21 cellular contexts compared by ENCODE assay signal in the genomic region with DNA sequence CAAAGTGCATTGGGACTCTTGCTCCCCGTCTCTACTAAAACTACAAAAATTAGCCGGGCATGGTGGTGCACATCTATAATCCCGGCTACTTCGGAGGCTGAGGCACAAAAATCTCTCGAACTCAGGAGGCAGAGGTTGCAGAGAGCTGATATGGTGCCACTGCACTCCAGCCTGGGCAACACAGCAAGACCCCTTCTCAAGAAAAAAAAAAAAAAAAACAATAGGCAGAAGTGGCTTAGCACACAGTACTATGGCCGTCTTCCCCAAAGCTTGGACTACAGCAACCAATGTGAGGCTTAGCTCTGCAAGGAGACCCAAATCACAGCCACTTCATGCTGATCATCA.
DNase-seq lines count a peak whose midpoint lies in the region; ATAC-seq, FAIRE-seq and TF ChIP-seq lines count a peak whose summit lies in the region.
"Had no signal": no experiment of that assay in that cellular context is flagged by ENCODE, and none has a peak within 500 bp of the region (broad histone marks: within the 10 kb centered on the region; RNA-seq: fewer than 3 reads in every experiment).

No MANE protein-coding gene starts in this region.

- no peaks in the 10 kb centered on the region for H3K79me1 ChIP-seq in H1 (ENCODE audit: low read depth, low read length)

- TF ChIP-seq EP300 in H1 (IDR thresholded peaks at IDR 0.05; ENCODE audit: borderline replicate concordance in 1 of 2, low read depth in 2 of 2, low read length in 2 of 2), result no peak

- no peak overlapping the region for H3K4me3 Mint-ChIP-seq in natural killer cell
- H3K4me3 Mint-ChIP-seq: activated CD8-positive, alpha-beta T cell treated with anti-CD3 and anti-CD28 coated beads, Interleukin-2, amount 10 ng/mL, durations not matched to agents 7 days and 5 days; nephron progenitor cell; stimulated activated naive B cell treated with anti-CD40 and anti-IgM and Interleukin-4, amounts not matched to agents 10 μg/mL and 1 μg/mL and 100 μg/mL, for 72 hours had no signal

- intact Hi-C loops in prostate gland (cut with DNase I), result no loop called here
- intact Hi-C loops in natural killer cell (cut with micrococcal nuclease), result no loop called here

- H2AFZ ChIP-seq in H1 (ENCODE audit: low read length), result no peak overlapping the region

- no peak overlapping the region for H3K23ac ChIP-seq in H1 (ENCODE audit: insufficient read length)

- CTCF ChIA-PET in H1 (lab: Charles Lee; ENCODE audit: partially characterized antibody), result no interaction called here

- TF ChIP-seq CTCF in 22Rv1 (IDR thresholded peaks at IDR 0.05), result no peak
- no peak for TF ChIP-seq CTCF in H1 (IDR thresholded peaks at IDR 0.05; ENCODE audit: control extremely low read depth in 1 of 3, insufficient read depth in 1 of 3, low read depth in 1 of 3, low read length in 3 of 3)
- TF ChIP-seq CTCF in prostate gland (IDR thresholded peaks at IDR 0.05), result no peak
- TF ChIP-seq CTCF in natural killer cell (IDR thresholded peaks at IDR 0.05), result no peak
- TF ChIP-seq CTCF in omental fat pad (IDR thresholded peaks at IDR 0.05), result no peak

- H3K14ac ChIP-seq in H1 (ENCODE audit: insufficient read length), result no peak overlapping the region

- H3K4me3 ChIP-seq in HUES64 (ENCODE audit: low read length) (no peak overlapping the region), H1 (ENCODE audit: extremely low read depth in 1 of 4, insufficient read depth in 2 of 4, low read depth in 3 of 4, low read length in 4 of 4) (no peak overlapping the region), prostate gland (no peak overlapping the region)
- H3K4me3 ChIP-seq: BLaER1 treated with 17β-estradiol and CSF1 and Interleukin-3, amounts not matched to agents 10 nM and 100 nM; HAP-1 had no signal

- no peak overlapping the region for H4K8ac ChIP-seq in H1 (ENCODE audit: extremely low read depth, insufficient read depth, low read length)

- no peaks in the 10 kb centered on the region for H3K4me1 Mint-ChIP-seq in natural killer cell
- H3K4me1 Mint-ChIP-seq: nephron progenitor cell; stimulated activated naive B cell treated with anti-CD40 and anti-IgM and Interleukin-4, amounts not matched to agents 10 μg/mL and 1 μg/mL and 100 μg/mL, for 72 hours had no signal

- no peak overlapping the region for H2BK12ac ChIP-seq in H1 (ENCODE audit: low read depth, low read length)

- ATAC-seq in natural killer cell, result no peak
- ATAC-seq in omental fat pad (ENCODE audit: low FRiP score), result no peak
- ATAC-seq: activated CD8-positive, alpha-beta T cell treated with anti-CD3 and anti-CD28 coated beads, Interleukin-2, amount 10 ng/mL, durations not matched to agents 7 days and 5 days; stimulated activated naive B cell treated with anti-CD40 and anti-IgM and Interleukin-4, amounts not matched to agents 10 μg/mL and 1 μg/mL and 100 μg/mL, for 72 hours had no signal

- peaks cover 35% of the 10 kb centered on the region for H3K4me1 ChIP-seq in HUES64 (ENCODE audit: insufficient read depth, low read length)
- peaks cover 0 to 15% (median 7%) of the 10 kb centered on the region in 4 experiments; a peak in 5 of 7 replicates for H3K4me1 ChIP-seq in H1 (replicated peaks in 1 of 4; ENCODE audit: control insufficient read depth in 3 of 4, insufficient read depth in 4 of 4, low read length in 3 of 4)
- H3K4me1 ChIP-seq in prostate gland (replicated peaks), result no peaks in the 10 kb centered on the region
- H3K4me1 ChIP-seq: BLaER1 treated with 17β-estradiol and CSF1 and Interleukin-3, amounts not matched to agents 10 nM and 100 nM had no signal

- 93% methylated on average over 6 of the region's 6 CpGs for WGBS in HUES64
- 91% methylated on average over 6 of the region's 6 CpGs; no CpG with 5 or more reads in 1 of the 2 experiments for WGBS in H1 (ENCODE audit: extremely low coverage in 1 of 2, insufficient coverage in 1 of 2, insufficient read length in 1 of 2, insufficient replicate concordance in 2 of 2, low coverage in 1 of 2, low lambda C conversion rate in 2 of 2, missing lambda C conversion rate in 1 of 2), 2 experiments
- WGBS in prostate gland, result 68% methylated on average over 6 of the region's 6 CpGs

- H3K36me3 ChIP-seq in HUES64 (ENCODE audit: insufficient read depth, low read length) (no peaks in the 10 kb centered on the region), H1 (ENCODE audit: control insufficient read depth in 2 of 4, insufficient read depth in 4 of 4, low read length in 3 of 4) (no peaks in the 10 kb centered on the region), prostate gland (no peaks in the 10 kb centered on the region)
- H3K36me3 ChIP-seq: BLaER1 treated with 17β-estradiol and CSF1 and Interleukin-3, amounts not matched to agents 10 nM and 100 nM; HAP-1 had no signal

- H3K27me3 ChIP-seq in HUES64 (ENCODE audit: insufficient read depth, low read length) (no peaks in the 10 kb centered on the region), H1 (replicated peaks in 1 of 4; ENCODE audit: control insufficient read depth in 3 of 4, extremely low read depth in 1 of 4, insufficient read depth in 3 of 4, low read length in 3 of 4) (no peaks in the 10 kb centered on the region), prostate gland (replicated peaks; ENCODE audit: insufficient read depth) (no peaks in the 10 kb centered on the region)
- H3K27me3 ChIP-seq: BLaER1 treated with 17β-estradiol and CSF1 and Interleukin-3, amounts not matched to agents 10 nM and 100 nM had no signal

- no peak for TF ChIP-seq POLR2A in H1 (IDR thresholded peaks at IDR 0.05; ENCODE audit: control extremely low read depth in 1 of 2, low read depth in 2 of 2, low read length in 2 of 2)
- no peak for TF ChIP-seq POLR2A in prostate gland (IDR thresholded peaks at IDR 0.05)

- no peaks in the 10 kb centered on the region for H4K20me1 ChIP-seq in H1 (replicated peaks in 1 of 2; ENCODE audit: control insufficient read depth in 1 of 2, insufficient read depth in 2 of 2, low read length in 2 of 2)
- H4K20me1 ChIP-seq: BLaER1 treated with 17β-estradiol and CSF1 and Interleukin-3, amounts not matched to agents 10 nM and 100 nM had no signal

- H3K9me3 Mint-ChIP-seq in natural killer cell, result no peaks in the 10 kb centered on the region

- H2BK20ac ChIP-seq in H1 (ENCODE audit: low read length), result no peak overlapping the region

- TF ChIP-seq RAD21 in H1 (IDR thresholded peaks at IDR 0.05 in 1 of 2, conservative IDR thresholded peaks at IDR 0.05 in 1 of 2; ENCODE audit: low read depth in 2 of 2, low read length in 2 of 2), result no peak

- H3K27ac Mint-ChIP-seq in natural killer cell, result no peak overlapping the region
- H3K27ac Mint-ChIP-seq: activated CD8-positive, alpha-beta T cell treated with anti-CD3 and anti-CD28 coated beads, Interleukin-2, amount 10 ng/mL, durations not matched to agents 7 days and 5 days; nephron progenitor cell; stimulated activated naive B cell treated with anti-CD40 and anti-IgM and Interleukin-4, amounts not matched to agents 10 μg/mL and 1 μg/mL and 100 μg/mL, for 72 hours had no signal

- no peak overlapping the region for H3K4ac ChIP-seq in H1 (replicated peaks; ENCODE audit: insufficient read length, low read depth, low read length)

- FAIRE-seq in H1 (lab: Jason Lieb, UNC), result no peak
- no peak for FAIRE-seq in urothelium cell line (lab: Jason Lieb, UNC)
- no peak for FAIRE-seq in GM19239 (lab: Jason Lieb, UNC)
- FAIRE-seq: D721Med, endothelial cell of umbilical vein had no signal

- no peak overlapping the region for H4K5ac ChIP-seq in H1 (ENCODE audit: insufficient read length, low read depth, low read length)

- H3K23me2 ChIP-seq in H1 (ENCODE audit: low read depth, low read length), result no peaks in the 10 kb centered on the region

- no peak overlapping the region for H3K18ac ChIP-seq in H1 (ENCODE audit: extremely low read depth, low read length)

- POLR2A ChIA-PET in H1 (lab: Charles Lee; ENCODE audit: partially characterized antibody), result no interaction called here

- H3K79me2 ChIP-seq in H1 (ENCODE audit: control insufficient read depth in 1 of 2, insufficient read depth in 2 of 2, low read length in 2 of 2), result no peaks in the 10 kb centered on the region

- no peaks in the 10 kb centered on the region for H3K36me3 Mint-ChIP-seq in natural killer cell
- H3K36me3 Mint-ChIP-seq: stimulated activated naive B cell treated with anti-CD40 and anti-IgM and Interleukin-4, amounts not matched to agents 10 μg/mL and 1 μg/mL and 100 μg/mL, for 72 hours had no signal

- H2AK5ac ChIP-seq in H1 (ENCODE audit: low read depth, low read length), result no peak overlapping the region

- H4K91ac ChIP-seq in H1 (replicated peaks; ENCODE audit: insufficient read length, low read length), result peak overlapping the region; percentile 4

- no peak overlapping the region for H3K56ac ChIP-seq in H1 (replicated peaks; ENCODE audit: insufficient read length, low read depth, low read length)

- H3K27me3 Mint-ChIP-seq in natural killer cell (ENCODE audit: low read depth in 2 of 2), result no peaks in the 10 kb centered on the region

- no peak overlapping the region for H3K9ac ChIP-seq in HUES64 (ENCODE audit: low read depth, low read length)
- no peak overlapping the region for H3K9ac ChIP-seq in H1 (replicated peaks in 1 of 4; ENCODE audit: extremely low read depth in 1 of 4, low read depth in 3 of 4, low read length in 3 of 4)
- H3K9ac ChIP-seq: BLaER1 treated with 17β-estradiol and CSF1 and Interleukin-3, amounts not matched to agents 10 nM and 100 nM had no signal

- H2BK120ac ChIP-seq in H1 (replicated peaks; ENCODE audit: low read depth, low read length), result no peak overlapping the region

- DNase-seq in H1 (ENCODE audit: low read depth in 1 of 2, low spot score in 2 of 2), result no peak
- DNase-seq in prostate gland (ENCODE audit: low spot score), result no peak
- DNase-seq in natural killer cell, result no peak
- DNase-seq in omental fat pad (ENCODE audit: low spot score), result no peak
- DNase-seq in urothelium cell line (ENCODE audit: low spot score), result no peak
- DNase-seq in GM19239 (ENCODE audit: insufficient read length, low spot score), result no peak
- DNase-seq: activated CD4-positive, alpha-beta T cell treated with anti-CD3 and anti-CD28 coated beads for 1 hour; activated CD8-positive, alpha-beta T cell treated with anti-CD3 and anti-CD28 coated beads, Interleukin-2, amount 10 ng/mL, durations not matched to agents 7 days and 5 days; activated T-cell treated with anti-CD3 and anti-CD28 coated beads, Interleukin-2, amount 50 U/mL, for 1 hour; midbrain; NCI-H187 treated with DMSO at 0.1 percent for 48 hours; NCI-H2227 treated with DMSO at 0.1 percent for 48 hours; nephron progenitor cell; stimulated activated CD4-positive, alpha-beta T cell treated with anti-CD3 and anti-CD28 coated beads, Interleukin-2, amount 100 ng/mL, for 48 hours; stimulated activated naive B cell treated with anti-CD40 and anti-IgM and Interleukin-4, amounts not matched to agents 10 μg/mL and 1 μg/mL and 100 μg/mL, for 72 hours had no signal

- H3K27ac ChIP-seq in 22Rv1 (peak overlapping the region; percentile 81), HUES64 (ENCODE audit: low read depth, low read length) (peak overlapping the region; percentile 75; the same call in 1 of the 2 replicates), H1 (ENCODE audit: low read depth, low read length) (no peak overlapping the region), prostate gland (peak overlapping the region; percentile 49 to 66)
- H3K27ac ChIP-seq: BLaER1 treated with 17β-estradiol and CSF1 and Interleukin-3, amounts not matched to agents 10 nM and 100 nM had no signal

- no peak overlapping the region for H2BK15ac ChIP-seq in H1 (ENCODE audit: low read length)

- H3K9me3 ChIP-seq in HUES64 (ENCODE audit: insufficient read depth, low read depth, low read length) (no peaks in the 10 kb centered on the region), H1 (ENCODE audit: insufficient read depth in 2 of 2, low read depth in 1 of 2, low read length in 1 of 2) (no peaks in the 10 kb centered on the region), prostate gland (no peaks in the 10 kb centered on the region)
- H3K9me3 ChIP-seq: HAP-1 had no signal

- H2BK5ac ChIP-seq in H1 (ENCODE audit: low read depth, low read length), result peak overlapping the region; percentile 49; the same call in 1 of the 2 replicates

- no peak overlapping the region for H3K4me2 ChIP-seq in H1 (ENCODE audit: insufficient read depth in 1 of 2, low read depth in 2 of 2, low read length in 2 of 2)
- H3K4me2 ChIP-seq: BLaER1 treated with 17β-estradiol and CSF1 and Interleukin-3, amounts not matched to agents 10 nM and 100 nM had no signal
